In the genomic region with DNA sequence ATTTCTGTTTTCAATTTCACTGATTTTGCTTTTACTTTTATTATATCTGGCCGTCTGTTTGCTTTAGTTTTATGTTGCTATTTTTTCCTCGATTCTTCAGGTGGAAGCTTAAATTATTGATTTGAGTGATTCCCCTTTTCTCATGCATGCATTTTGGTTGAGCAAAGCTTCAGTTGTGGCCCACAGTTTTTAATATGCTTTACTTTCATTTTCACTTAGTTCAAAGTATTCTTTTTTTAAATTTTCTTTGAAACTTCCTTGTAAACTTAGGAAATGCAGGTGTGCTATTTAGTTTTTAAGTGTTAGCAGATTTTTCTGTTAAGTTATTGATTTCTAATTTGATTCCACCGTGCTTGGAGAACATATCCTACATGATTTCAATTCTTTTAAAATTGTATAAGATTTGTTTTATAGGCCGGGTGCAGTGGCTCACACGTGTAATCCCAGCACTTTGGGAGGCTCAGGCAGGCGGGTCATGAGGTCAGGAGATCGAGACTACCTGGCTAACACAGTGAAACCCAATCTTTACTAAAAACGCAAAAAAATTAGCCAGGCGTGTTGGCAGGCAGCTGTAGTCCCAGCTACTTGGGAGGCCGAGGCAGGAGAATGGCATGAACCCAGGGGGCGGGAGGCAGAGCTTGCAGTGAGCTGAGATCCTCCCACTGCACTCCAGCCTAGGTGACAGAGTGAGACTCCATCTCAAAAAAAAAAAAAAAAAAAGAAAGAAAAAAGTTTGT, we compare ENCODE assay signal across 21 cellular contexts.
DNase-seq lines count a peak whose midpoint lies in the region; ATAC-seq and TF ChIP-seq lines count a peak whose summit lies in the region.
"Had no signal": no experiment of that assay in that cellular context is flagged by ENCODE, and none has a peak within 500 bp of the region (broad histone marks: within the 10 kb centered on the region; RNA-seq: fewer than 3 reads in every experiment).

No MANE protein-coding gene starts in this region.

- peaks cover 12% of the 10 kb centered on the region for H3K36me3 Mint-ChIP-seq in glutamatergic neuron (ENCODE audit: unreplicated experiment)
- H3K36me3 Mint-ChIP-seq: CD8-positive, alpha-beta T cell; T-cell had no signal

- no peak overlapping the region for H3K4me3 Mint-ChIP-seq in glutamatergic neuron (ENCODE audit: unreplicated experiment)
- H3K4me3 Mint-ChIP-seq: CD8-positive, alpha-beta T cell; T-cell had no signal

- H3K27me3 ChIP-seq in heart right ventricle, result no peaks in the 10 kb centered on the region
- no peaks in the 10 kb centered on the region for H3K27me3 ChIP-seq in OCI-LY3 (ENCODE audit: low read depth, low read length)
- H3K27me3 ChIP-seq in prostate gland (replicated peaks; ENCODE audit: insufficient read depth), result no peaks in the 10 kb centered on the region
- H3K27me3 ChIP-seq: BLaER1 had no signal

- no peak overlapping the region for H3K27ac Mint-ChIP-seq in glutamatergic neuron (ENCODE audit: unreplicated experiment)
- H3K27ac Mint-ChIP-seq: CD8-positive, alpha-beta T cell; T-cell had no signal

- WGBS in heart right ventricle, 2 donors, result 83 to 87% methylated on average over 11 of the region's 11 CpGs
- 84% methylated on average over 11 of the region's 11 CpGs for WGBS in prostate gland

- H3K4me1 Mint-ChIP-seq in glutamatergic neuron (ENCODE audit: low read depth, unreplicated experiment), result no peaks in the 10 kb centered on the region
- H3K4me1 Mint-ChIP-seq: T-cell had no signal

- H3K9me3 ChIP-seq in heart right ventricle (peaks cover 0 to 11% (median 0%) of the 10 kb centered on the region in 11 donors), OCI-LY3 (ENCODE audit: insufficient read depth, low read length) (no peaks in the 10 kb centered on the region), prostate gland (no peaks in the 10 kb centered on the region)
- H3K9me3 ChIP-seq: BLaER1 had no signal

- H3K4me1 ChIP-seq in heart right ventricle, result no peaks in the 10 kb centered on the region
- H3K4me1 ChIP-seq in OCI-LY3 (ENCODE audit: low read length), result peaks cover 3% of the 10 kb centered on the region; the same call in 1 of the 2 replicates
- H3K4me1 ChIP-seq in prostate gland (replicated peaks), result no peaks in the 10 kb centered on the region
- H3K4me1 ChIP-seq: BLaER1 had no signal

- no peak for TF ChIP-seq POLR2A in prostate gland (IDR thresholded peaks at IDR 0.05)

- H3K27ac ChIP-seq in heart right ventricle (no peak overlapping the region), OCI-LY3 (ENCODE audit: low read length) (no peak overlapping the region), prostate gland (no peak overlapping the region)
- H3K27ac ChIP-seq: BLaER1 had no signal

- no peak for ATAC-seq in Right ventricle myocardium inferior
- ATAC-seq in heart right ventricle, result no peak
- ATAC-seq in GM21723 (IDR thresholded peaks at IDR 0.05; ENCODE audit: unreplicated experiment), result no peak
- ATAC-seq: CD8-positive, alpha-beta T cell; SK-N-SH treated with all-trans-retinoic acid at 6 μM for 48 hours; T-cell had no signal

- H3K79me2 ChIP-seq in OCI-LY3 (ENCODE audit: low read length), result no peaks in the 10 kb centered on the region

- H3K9ac ChIP-seq in OCI-LY3 (ENCODE audit: low read length), result peak overlapping the region; percentile 22; the same call in 1 of the 2 replicates
- H3K9ac ChIP-seq: BLaER1 had no signal

- TF ChIP-seq CTCF in heart right ventricle (IDR thresholded peaks at IDR 0.05) (no peak), OCI-LY3 (IDR thresholded peaks at IDR 0.05; ENCODE audit: low read depth, low read length) (no peak), glutamatergic neuron (IDR thresholded peaks at IDR 0.05; ENCODE audit: partially characterized antibody, unreplicated experiment) (no peak), prostate gland (IDR thresholded peaks at IDR 0.05) (no peak)

- peaks cover 5% of the 10 kb centered on the region for H3K9me3 Mint-ChIP-seq in glutamatergic neuron (ENCODE audit: unreplicated experiment)

- no peaks in the 10 kb centered on the region for H4K20me1 ChIP-seq in OCI-LY3 (ENCODE audit: insufficient read depth, low read length)
- H4K20me1 ChIP-seq: BLaER1 had no signal

- peak; percentile 52 for DNase-seq in Right ventricle myocardium inferior (ENCODE audit: missing footprints)
- no peak for DNase-seq in heart right ventricle
- DNase-seq in HT1080 (ENCODE audit: low read depth), result peak; percentile 40
- DNase-seq in left kidney (ENCODE audit: low read depth, low spot score), result peak; percentile 22
- no peak for DNase-seq in glutamatergic neuron
- DNase-seq in prostate gland (ENCODE audit: low spot score), result no peak
- DNase-seq: 8988T; CD8-positive, alpha-beta T cell; GOT3; IMR-90; MV-4-11; NCI-H1417; NCI-H187 treated with DMSO at 0.1 percent for 48 hours; NCI-H2227 treated with DMSO at 0.1 percent for 48 hours; NCI-H524; SHP77 treated with DMSO at 0.1 percent for 48 hours; T-cell had no signal

- H3K4me2 ChIP-seq in OCI-LY3 (ENCODE audit: low read length), result peak overlapping the region; percentile 76
- H3K4me2 ChIP-seq: BLaER1 had no signal

- intact Hi-C loops in Right ventricle myocardium inferior (cut with DNase I) (no loop called here), heart right ventricle (cut with DNase I) (no loop called here), prostate gland (cut with DNase I) (no loop called here)

- H3K36me3 ChIP-seq in heart right ventricle (no peaks in the 10 kb centered on the region), OCI-LY3 (replicated peaks; ENCODE audit: low read depth, low read length) (no peaks in the 10 kb centered on the region), prostate gland (no peaks in the 10 kb centered on the region)
- H3K36me3 ChIP-seq: BLaER1 had no signal

- H3K4me3 ChIP-seq in heart right ventricle, result no peak overlapping the region
- H3K4me3 ChIP-seq in OCI-LY3 (ENCODE audit: low read length), result peak overlapping the region; percentile 72
- H3K4me3 ChIP-seq in prostate gland, result no peak overlapping the region
- H3K4me3 ChIP-seq: BLaER1 had no signal

- H3K27me3 Mint-ChIP-seq in glutamatergic neuron (ENCODE audit: unreplicated experiment), result peaks cover 2% of the 10 kb centered on the region
- H3K27me3 Mint-ChIP-seq: T-cell had no signal

- peak overlapping the region; percentile 89 for H2AFZ ChIP-seq in OCI-LY3 (ENCODE audit: low read depth, low read length)

Comparison
In these comparisons a context has a peak if more than half of its experiments do, and no peak if none do; other contexts are left out.
1. DNase-seq: peak in Right ventricle myocardium inferior (single experiment), HT1080 (single experiment) and left kidney (single experiment); none in heart right ventricle (0 of 2), glutamatergic neuron (single experiment) and prostate gland (single experiment).